Comparison of ENCODE assay signal across 10 cellular contexts in the genomic region with DNA sequence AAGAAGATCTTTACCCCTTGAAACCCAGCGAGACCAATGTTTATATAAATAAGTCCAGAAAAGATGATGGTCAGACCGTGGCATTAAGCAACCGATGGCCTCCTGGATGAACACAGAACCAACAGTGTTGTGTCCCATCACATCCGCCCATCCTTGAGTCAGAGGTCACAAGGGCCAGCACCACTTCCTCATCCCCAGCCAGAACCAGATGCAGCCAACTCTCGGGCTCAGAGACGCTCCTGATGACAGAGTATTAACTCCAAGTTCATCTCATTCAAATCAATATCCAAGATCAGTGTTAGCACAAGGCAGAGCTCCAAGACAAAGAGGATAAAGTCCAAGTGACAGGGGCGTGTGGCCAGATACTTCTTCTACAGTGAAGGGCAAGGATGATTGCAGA.
DNase-seq lines count a peak whose midpoint lies in the region; ATAC-seq and TF ChIP-seq lines count a peak whose summit lies in the region.
"Had no signal": no experiment of that assay in that cellular context is flagged by ENCODE, and none has a peak within 500 bp of the region (broad histone marks: within the 10 kb centered on the region; RNA-seq: fewer than 3 reads in every experiment).

No MANE protein-coding gene starts in this region.

- no peaks in the 10 kb centered on the region for H3K27me3 ChIP-seq in osteoblast (ENCODE audit: insufficient read depth, low read length)
- H3K27me3 ChIP-seq: testis had no signal

- H3K4me2 ChIP-seq in osteoblast (ENCODE audit: insufficient read depth, low read length): no peak overlapping the region

- no peak overlapping the region for H3K27ac ChIP-seq in osteoblast (ENCODE audit: low read depth, low read length)
- peak overlapping the region in 1 of 2 donors; percentile 67 for H3K27ac ChIP-seq in coronary artery

- H3K4me3 ChIP-seq in fibroblast of mammary gland (ENCODE audit: control insufficient read depth, low read depth, low read length) (no peak overlapping the region), osteoblast (ENCODE audit: insufficient read depth, low read length) (no peak overlapping the region), coronary artery (no peak overlapping the region)
- H3K4me3 ChIP-seq: testis had no signal

- no peaks in the 10 kb centered on the region for H3K9me3 ChIP-seq in osteoblast (ENCODE audit: low read depth, low read length)
- H3K9me3 ChIP-seq: testis had no signal

- H3K36me3 ChIP-seq in osteoblast (ENCODE audit: insufficient read depth, low read length): peaks cover 15% of the 10 kb centered on the region

- H3K79me2 ChIP-seq in osteoblast (ENCODE audit: insufficient read depth, low read length): peaks cover 17% of the 10 kb centered on the region

- TF ChIP-seq CTCF in fibroblast of mammary gland (conservative IDR thresholded peaks at IDR 0.05; ENCODE audit: control insufficient read depth, insufficient read depth, low read depth, low read length): no peak
- TF ChIP-seq CTCF in osteoblast (IDR thresholded peaks at IDR 0.05; ENCODE audit: extremely low read depth, low read depth, low read length): no peak
- TF ChIP-seq CTCF in coronary artery (IDR thresholded peaks at IDR 0.05): no peak

- peak; percentile 45 for DNase-seq in AG08396 (ENCODE audit: low spot score)
- peak; percentile 87 for DNase-seq in MV-4-11 (lab: John Stamatoyannopoulos, UW)
- DNase-seq in fibroblast of mammary gland (ENCODE audit: low read depth): peak; percentile 85
- peak; percentile 90 for DNase-seq in osteoblast (ENCODE audit: insufficient read length, low spot score, missing footprints)
- no peak for DNase-seq in coronary artery (ENCODE audit: low spot score)
- DNase-seq in stimulated activated CD4-positive, alpha-beta T cell treated with anti-CD3 and anti-CD28 coated beads, Interleukin-15, amount 100 ng/mL, for 24 hours: no peak
- DNase-seq in NCI-H2227 (lab: John Stamatoyannopoulos, UW; ENCODE audit: unreplicated experiment): no peak
- DNase-seq: NCI-H2081 treated with DMSO at 0.1 percent for 48 hours, testis had no signal

- no peak for ATAC-seq in HG03571 (IDR thresholded peaks at IDR 0.05; ENCODE audit: unreplicated experiment)

- H4K20me1 ChIP-seq in osteoblast (ENCODE audit: insufficient read depth, low read length): peaks cover 8% of the 10 kb centered on the region

- no peaks in the 10 kb centered on the region for H3K4me1 ChIP-seq in osteoblast (ENCODE audit: insufficient read depth, low read length)

- no peak overlapping the region for H2AFZ ChIP-seq in osteoblast (ENCODE audit: low read length)

Comparison
In these comparisons a context has a peak if more than half of its experiments do, and no peak if none do; other contexts are left out.
1. DNase-seq: peak in AG08396 (single experiment), MV-4-11 (single experiment), fibroblast of mammary gland (single experiment) and osteoblast (single experiment); none in coronary artery (single experiment), stimulated activated CD4-positive, alpha-beta T cell treated with anti-CD3 and anti-CD28 coated beads, Interleukin-15, amount 100 ng/mL, for 24 hours (single experiment) and NCI-H2227 (single experiment).